In the genomic region with DNA sequence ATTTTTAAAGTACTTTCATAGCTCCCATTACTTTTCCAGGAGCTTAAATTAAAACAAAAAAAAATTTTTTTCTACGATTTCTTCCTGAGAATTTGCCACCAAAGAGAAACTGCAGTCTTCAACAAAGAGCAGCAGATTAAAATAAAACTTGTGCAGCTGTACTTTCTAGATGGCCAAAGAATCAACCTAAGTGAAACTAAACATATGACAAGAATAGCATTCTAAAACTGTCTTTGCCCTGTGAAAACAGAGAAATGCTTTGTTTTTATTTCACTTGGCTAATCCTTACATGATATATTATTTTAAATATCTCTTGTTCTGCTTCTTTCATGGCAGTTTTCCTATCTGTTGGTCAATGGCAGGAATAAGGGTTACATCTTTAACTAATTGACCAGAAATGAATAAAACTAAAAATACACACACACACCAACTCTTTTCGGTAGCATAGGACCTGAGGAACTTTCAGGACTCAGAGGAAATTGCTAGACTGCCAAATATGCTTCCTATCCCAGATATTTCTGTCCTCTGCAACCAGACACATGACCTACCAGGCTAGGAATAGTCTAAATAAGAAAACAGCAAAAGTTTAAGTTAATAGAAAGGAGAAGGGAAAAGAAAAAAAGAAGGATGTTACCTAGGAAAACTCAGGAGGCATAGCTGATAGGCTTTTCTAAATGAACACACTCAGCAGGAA, we compare ENCODE assay signal across 8 cellular contexts.
DNase-seq lines count a peak whose midpoint lies in the region; ATAC-seq and TF ChIP-seq lines count a peak whose summit lies in the region.

No MANE protein-coding gene starts in this region.

- H3K4me1 Mint-ChIP-seq in endothelial cell (ENCODE audit: unreplicated experiment), result peaks cover 13% of the 10 kb centered on the region
- H3K4me1 Mint-ChIP-seq in activated CD4-positive, alpha-beta memory T cell treated with anti-CD3 and anti-CD28 coated beads, Interleukin-2, amount 10 ng/mL, durations not matched to agents 7 days and 5 days, result peaks cover 42% of the 10 kb centered on the region

- H3K4me3 ChIP-seq in AG10803 (ENCODE audit: low read length), result peak overlapping the region; percentile 8; the same call in 1 of the 2 replicates

- no peaks in the 10 kb centered on the region for H3K27me3 Mint-ChIP-seq in endothelial cell (ENCODE audit: unreplicated experiment)
- H3K27me3 Mint-ChIP-seq in activated CD4-positive, alpha-beta memory T cell treated with anti-CD3 and anti-CD28 coated beads, Interleukin-2, amount 10 ng/mL, durations not matched to agents 7 days and 5 days, result no peaks in the 10 kb centered on the region

- DNase-seq in AG10803 (ENCODE audit: low read depth) (peak; percentile 34), LHCN-M2 (ENCODE audit: low read depth) (peak; percentile 31), globus pallidus (ENCODE audit: low spot score) (peak; percentile 26), DMS153 treated with DMSO at 0.1 percent for 48 hours (lab: John Stamatoyannopoulos, UW; ENCODE audit: unreplicated experiment) (no peak), endothelial cell (ENCODE audit: low spot score) (no peak)
- no peak for DNase-seq in activated CD4-positive, alpha-beta memory T cell treated with anti-CD3 and anti-CD28 coated beads, Interleukin-2, amount 10 ng/mL, durations not matched to agents 7 days and 5 days

- H3K9me3 Mint-ChIP-seq in endothelial cell (ENCODE audit: unreplicated experiment), result no peaks in the 10 kb centered on the region
- H3K9me3 Mint-ChIP-seq in activated CD4-positive, alpha-beta memory T cell treated with anti-CD3 and anti-CD28 coated beads, Interleukin-2, amount 10 ng/mL, durations not matched to agents 7 days and 5 days, result peaks cover 10% of the 10 kb centered on the region

- POLR2A ChIA-PET in activated CD4-positive, alpha-beta memory T cell treated with anti-CD3 and anti-CD28 coated beads, Interleukin-2, amount 10 ng/mL, durations not matched to agents 7 days and 5 days (lab: Charles Lee), result interaction anchor here (1.4 to 3.3 kb wide), 3 partner anchors 10 to 74 kb away, joined by 3 to 28 read pairs (median 6); a partner anchor contains a TSS

- peak; percentile 42 for ATAC-seq in GM21381 (IDR thresholded peaks at IDR 0.05; ENCODE audit: unreplicated experiment)
- no peak for ATAC-seq in activated CD4-positive, CD25-positive, alpha-beta regulatory T cell treated with anti-CD3 and anti-CD28 coated beads, Interleukin-2, amount 50 U/mL, for 24 hours

- CTCF ChIA-PET in activated CD4-positive, alpha-beta memory T cell treated with anti-CD3 and anti-CD28 coated beads, Interleukin-2, amount 10 ng/mL, durations not matched to agents 7 days and 5 days (lab: Charles Lee), result interaction anchor here (0.7 to 3.6 kb wide), 4 partner anchors 47 to 77 kb away, joined by 3 to 28 read pairs (median 3); a partner anchor contains a TSS

- TF ChIP-seq CTCF in AG10803 (conservative IDR thresholded peaks at IDR 0.05; ENCODE audit: low read length), result no peak
- TF ChIP-seq CTCF in endothelial cell (IDR thresholded peaks at IDR 0.05; ENCODE audit: unreplicated experiment), result no peak

- no peak overlapping the region for H3K4me3 Mint-ChIP-seq in endothelial cell (ENCODE audit: unreplicated experiment)
- H3K4me3 Mint-ChIP-seq in activated CD4-positive, alpha-beta memory T cell treated with anti-CD3 and anti-CD28 coated beads, Interleukin-2, amount 10 ng/mL, durations not matched to agents 7 days and 5 days, result no peak overlapping the region

- no peak overlapping the region for H3K27ac Mint-ChIP-seq in endothelial cell (ENCODE audit: unreplicated experiment)
- H3K27ac Mint-ChIP-seq in activated CD4-positive, alpha-beta memory T cell treated with anti-CD3 and anti-CD28 coated beads, Interleukin-2, amount 10 ng/mL, durations not matched to agents 7 days and 5 days, result no peak overlapping the region

- no peaks in the 10 kb centered on the region for H3K36me3 Mint-ChIP-seq in endothelial cell (ENCODE audit: low read depth, unreplicated experiment)
- peaks cover 50% of the 10 kb centered on the region for H3K36me3 Mint-ChIP-seq in activated CD4-positive, alpha-beta memory T cell treated with anti-CD3 and anti-CD28 coated beads, Interleukin-2, amount 10 ng/mL, durations not matched to agents 7 days and 5 days (ENCODE audit: low read depth)

Comparison
In these comparisons a context has a peak if more than half of its experiments do, and no peak if none do; other contexts are left out.
1. DNase-seq: peak in AG10803 (single experiment), LHCN-M2 (single experiment) and globus pallidus (single experiment); none in DMS153 treated with DMSO at 0.1 percent for 48 hours (single experiment), endothelial cell (single experiment) and activated CD4-positive, alpha-beta memory T cell treated with anti-CD3 and anti-CD28 coated beads, Interleukin-2, amount 10 ng/mL, durations not matched to agents 7 days and 5 days (single experiment).